19 cellular contexts compared by ENCODE assay signal in the genomic region with DNA sequence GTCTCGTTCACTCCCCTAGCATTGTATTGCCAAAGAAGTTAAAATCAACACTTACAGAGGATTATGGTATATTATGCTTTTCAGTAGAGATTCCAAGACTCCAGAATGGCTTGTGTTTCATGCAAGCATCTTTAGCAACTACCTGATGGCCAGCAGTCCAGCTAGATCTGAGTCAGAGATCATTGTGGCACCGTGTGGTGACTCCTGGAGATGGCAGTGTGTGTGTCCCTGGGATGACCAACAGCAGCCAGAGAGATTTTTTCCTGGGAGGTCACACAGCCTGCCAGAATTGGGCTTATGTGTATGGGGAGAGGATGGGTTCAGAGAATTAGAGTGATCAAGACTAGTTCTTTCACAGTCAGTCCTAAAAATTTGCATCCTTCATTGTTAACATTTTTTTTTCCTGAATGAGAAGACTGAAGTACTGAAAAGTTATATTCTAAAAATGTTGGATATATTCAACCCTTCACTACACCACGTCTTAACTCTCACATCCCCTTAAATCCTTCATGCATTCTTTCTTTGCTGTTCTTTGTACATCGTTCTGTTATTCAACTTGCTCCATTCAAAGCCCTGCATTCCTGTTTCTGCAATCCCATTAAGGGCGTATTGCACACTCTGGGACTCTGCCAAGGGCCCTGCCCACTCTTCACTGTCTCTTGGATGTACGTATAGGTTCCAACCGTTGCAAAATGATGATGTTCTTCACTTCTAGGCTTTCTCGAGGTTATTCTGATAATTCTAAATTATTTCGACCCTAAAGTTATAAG. TPM values are rescaled to one million over a fixed set of nuclear protein-coding genes. Genes with fewer than 3 reads are reported as not detected.
DNase-seq lines count a peak whose midpoint lies in the region; ATAC-seq, FAIRE-seq and TF ChIP-seq lines count a peak whose summit lies in the region.
"Had no signal": no experiment of that assay in that cellular context is flagged by ENCODE, and none has a peak within 500 bp of the region (broad histone marks: within the 10 kb centered on the region; RNA-seq: fewer than 3 reads in every experiment).

No MANE protein-coding gene starts in this region.

- peaks cover 6% of the 10 kb centered on the region for H3K36me3 Mint-ChIP-seq in WTC11
- H3K36me3 Mint-ChIP-seq: CD8-positive, alpha-beta T cell; T-cell had no signal

- FAIRE-seq in HTR-8/SVneo (lab: Jason Lieb, UNC) = peak; percentile 16
- FAIRE-seq: H54 had no signal

- no peak overlapping the region for H3K4me3 Mint-ChIP-seq in WTC11
- H3K4me3 Mint-ChIP-seq: CD8-positive, alpha-beta T cell; T-cell had no signal

- POLR2A ChIA-PET in WTC11 (lab: Charles Lee) = no interaction called here

- H3K27me3 Mint-ChIP-seq in WTC11 (ENCODE audit: low read depth) = no peaks in the 10 kb centered on the region
- H3K27me3 Mint-ChIP-seq: T-cell had no signal

- ATAC-seq in WTC11 = peak; percentile 50
- ATAC-seq: CD8-positive, alpha-beta T cell; Right ventricle myocardium inferior; T-cell had no signal

- DNase-seq in EL (peak; percentile 5), HTR-8/SVneo (ENCODE audit: insufficient read length, low spot score) (no peak), WTC11 (ENCODE audit: low spot score) (no peak), myocyte (ENCODE audit: low read depth) (peak; percentile 7), cardiac septum (ENCODE audit: low spot score) (no peak), A172 (ENCODE audit: low spot score) (no peak), NCI-H2107 (lab: John Stamatoyannopoulos, UW) (no peak), NCI-H2196 treated with DMSO at 0.1 percent for 48 hours (lab: John Stamatoyannopoulos, UW; ENCODE audit: unreplicated experiment) (no peak)
- DNase-seq: CD8-positive, alpha-beta T cell; DND-41; KG1; MG63; NCI-H1105; NCI-H1694 treated with DMSO at 0.1 percent for 48 hours; NCI-H526 treated with DMSO at 0.1 percent for 48 hours; PC-9; T-cell had no signal

- TF ChIP-seq CTCF in WTC11 (IDR thresholded peaks at IDR 0.05) = no peak

- intact Hi-C loops in cardiac septum (cut with DNase I) = no loop called here

- H3K9me3 Mint-ChIP-seq in WTC11 = peaks cover 7% of the 10 kb centered on the region
- H3K9me3 Mint-ChIP-seq: CD8-positive, alpha-beta T cell; T-cell had no signal

- CTCF ChIA-PET in WTC11 (lab: Charles Lee) = no interaction called here

- H3K27ac Mint-ChIP-seq in WTC11 = peak overlapping the region; percentile 12; the same call in 1 of the 2 replicates
- H3K27ac Mint-ChIP-seq: CD8-positive, alpha-beta T cell; T-cell had no signal

- peaks cover 79% of the 10 kb centered on the region for H3K4me1 Mint-ChIP-seq in WTC11
- H3K4me1 Mint-ChIP-seq: T-cell had no signal

TF ChIP-seq in WTC11, 78 proteins besides CTCF, POLR2A, EP300 and RAD21:
- no peak for TF ChIP-seq ZNF396 (CRISPR knock-in tag; IDR thresholded peaks at IDR 0.05; ENCODE audit: borderline replicate concordance)
- no peak for TF ChIP-seq TP53 (CRISPR knock-in tag; IDR thresholded peaks at IDR 0.05)
- no peak for TF ChIP-seq ATF6 (CRISPR knock-in tag; IDR thresholded peaks at IDR 0.05)
- TF ChIP-seq, protein P1, sequence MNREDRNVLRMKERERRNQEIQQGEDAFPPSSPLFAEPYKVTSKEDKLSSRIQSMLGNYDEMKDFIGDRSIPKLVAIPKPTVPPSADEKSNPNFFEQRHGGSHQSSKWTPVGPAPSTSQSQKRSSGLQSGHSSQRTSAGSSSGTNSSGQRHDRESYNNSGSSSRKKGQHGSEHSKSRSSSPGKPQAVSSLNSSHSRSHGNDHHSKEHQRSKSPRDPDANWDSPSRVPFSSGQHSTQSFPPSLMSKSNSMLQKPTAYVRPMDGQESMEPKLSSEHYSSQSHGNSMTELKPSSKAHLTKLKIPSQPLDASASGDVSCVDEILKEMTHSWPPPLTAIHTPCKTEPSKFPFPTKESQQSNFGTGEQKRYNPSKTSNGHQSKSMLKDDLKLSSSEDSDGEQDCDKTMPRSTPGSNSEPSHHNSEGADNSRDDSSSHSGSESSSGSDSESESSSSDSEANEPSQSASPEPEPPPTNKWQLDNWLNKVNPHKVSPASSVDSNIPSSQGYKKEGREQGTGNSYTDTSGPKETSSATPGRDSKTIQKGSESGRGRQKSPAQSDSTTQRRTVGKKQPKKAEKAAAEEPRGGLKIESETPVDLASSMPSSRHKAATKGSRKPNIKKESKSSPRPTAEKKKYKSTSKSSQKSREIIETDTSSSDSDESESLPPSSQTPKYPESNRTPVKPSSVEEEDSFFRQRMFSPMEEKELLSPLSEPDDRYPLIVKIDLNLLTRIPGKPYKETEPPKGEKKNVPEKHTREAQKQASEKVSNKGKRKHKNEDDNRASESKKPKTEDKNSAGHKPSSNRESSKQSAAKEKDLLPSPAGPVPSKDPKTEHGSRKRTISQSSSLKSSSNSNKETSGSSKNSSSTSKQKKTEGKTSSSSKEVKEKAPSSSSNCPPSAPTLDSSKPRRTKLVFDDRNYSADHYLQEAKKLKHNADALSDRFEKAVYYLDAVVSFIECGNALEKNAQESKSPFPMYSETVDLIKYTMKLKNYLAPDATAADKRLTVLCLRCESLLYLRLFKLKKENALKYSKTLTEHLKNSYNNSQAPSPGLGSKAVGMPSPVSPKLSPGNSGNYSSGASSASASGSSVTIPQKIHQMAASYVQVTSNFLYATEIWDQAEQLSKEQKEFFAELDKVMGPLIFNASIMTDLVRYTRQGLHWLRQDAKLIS (CRISPR knock-in tag; IDR thresholded peaks at IDR 0.05; ENCODE audit: borderline replicate concordance) = no peak
- no peak for TF ChIP-seq KAT7 (CRISPR knock-in tag; IDR thresholded peaks at IDR 0.05; ENCODE audit: borderline replicate concordance)
- TF ChIP-seq ZNF317 (CRISPR knock-in tag; IDR thresholded peaks at IDR 0.05; ENCODE audit: borderline replicate concordance, low read depth) = no peak
- no peak for TF ChIP-seq ZNF423 (CRISPR knock-in tag; IDR thresholded peaks at IDR 0.05)
- no peak for TF ChIP-seq SP1 (CRISPR knock-in tag; conservative IDR thresholded peaks at IDR 0.05)
- no peak for TF ChIP-seq ESRRA (CRISPR knock-in tag; IDR thresholded peaks at IDR 0.05; ENCODE audit: borderline replicate concordance)
- no peak for TF ChIP-seq ETV6 (CRISPR knock-in tag; IDR thresholded peaks at IDR 0.05)
- TF ChIP-seq SMAD4 (CRISPR knock-in tag; IDR thresholded peaks at IDR 0.05) = no peak
- no peak for TF ChIP-seq GRHL2 (CRISPR knock-in tag; IDR thresholded peaks at IDR 0.05; ENCODE audit: insufficient replicate concordance, severe bottlenecking)
- TF ChIP-seq SOX15 (CRISPR knock-in tag; IDR thresholded peaks at IDR 0.05) = no peak

RNA-seq across cellular contexts. Expression of gene TENM3, which starts 12.4 kb away (rescaled TPM):
- total RNA-seq in WTC11 (2021) (58.1 to 71.0 TPM (median 59.7 TPM) in 3 replicates), myocyte (75.7 and 91.0 TPM in 2 replicates), cardiac septum (3.9 TPM)
- polyA plus RNA-seq in myocyte (2012) = 44.9 TPM
- 87.7 and 92.1 TPM in 2 replicates for total RNA-seq in A172 (2014; rRNA removed; shearing (Covaris generic))
- total RNA-seq: CD8-positive, alpha-beta T cell; PC-9 had no signal

Comparison
In these comparisons a context has a peak if more than half of its experiments do, and no peak if none do; other contexts are left out.
1. DNase-seq: peak in EL (single experiment) and myocyte (single experiment); none in HTR-8/SVneo (single experiment), WTC11 (single experiment), cardiac septum (single experiment), A172 (single experiment), NCI-H2107 (single experiment) and NCI-H2196 treated with DMSO at 0.1 percent for 48 hours (single experiment).
2. RNA of gene TENM3, which starts 12.4 kb away (total RNA-seq): 87.7 to 92.1 TPM in A172, 75.7 to 91.0 TPM in myocyte and 58.1 to 71.0 TPM in WTC11; 3.9 TPM in cardiac septum (single experiment); every median in the first group is over 10 times any median in the second.